ENCODE assay signal across 12 cellular contexts in the genomic region with DNA sequence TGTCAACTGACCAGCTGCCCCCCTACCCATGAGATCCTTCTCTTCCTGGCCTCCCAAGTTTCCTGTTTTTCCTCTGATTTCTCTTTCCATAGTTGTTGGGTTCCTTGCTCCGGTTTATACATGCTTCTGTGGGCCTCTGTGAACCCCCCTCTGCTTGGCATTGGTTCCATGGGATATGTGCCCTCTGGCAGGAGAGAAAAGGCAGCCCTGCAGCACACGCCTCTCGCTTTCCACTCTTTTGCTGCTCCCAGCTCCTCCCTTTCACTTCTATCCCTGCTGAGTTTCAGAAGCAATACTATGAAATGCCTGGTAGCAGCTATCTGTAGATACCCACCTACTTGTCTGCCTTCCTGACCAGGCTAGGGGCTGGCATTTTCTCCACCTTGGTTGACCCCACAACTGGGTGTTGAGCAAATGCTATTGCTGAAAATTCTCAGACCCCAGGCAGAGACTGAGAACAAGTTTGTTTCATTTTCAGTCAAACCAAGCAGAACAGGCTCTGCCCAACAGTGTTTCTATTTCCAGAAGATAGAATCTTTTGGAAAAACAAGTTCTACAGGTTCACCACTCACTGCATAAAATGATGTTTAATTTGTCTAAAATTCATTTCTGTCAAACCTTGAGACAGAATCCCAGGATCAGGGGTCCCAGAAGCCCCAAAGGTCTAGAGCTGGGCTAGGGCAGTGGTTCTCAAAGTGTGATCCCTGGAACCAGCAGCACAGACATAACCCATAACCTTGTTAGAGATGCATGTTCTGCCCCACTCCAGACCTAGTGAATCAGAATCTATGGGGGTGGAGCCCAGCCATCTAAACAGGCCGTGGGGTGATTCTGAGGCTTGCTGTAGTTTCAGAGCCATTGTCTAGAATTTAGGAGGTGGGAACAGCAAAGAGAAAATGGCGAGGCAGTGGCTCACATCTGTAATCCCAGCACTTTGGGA. TPM values are rescaled to one million over a fixed set of nuclear protein-coding genes. Genes with fewer than 3 reads are reported as not detected.
DNase-seq lines count a peak whose midpoint lies in the region; ATAC-seq and TF ChIP-seq lines count a peak whose summit lies in the region.
"Had no signal": no experiment of that assay in that cellular context is flagged by ENCODE, and none has a peak within 500 bp of the region (broad histone marks: within the 10 kb centered on the region; RNA-seq: fewer than 3 reads in every experiment).

No MANE protein-coding gene starts in this region.

- H2BK120ac ChIP-seq in IMR-90 (ENCODE audit: low read depth, low read length): no peak overlapping the region

- no peak overlapping the region for H3K4me2 ChIP-seq in IMR-90 (ENCODE audit: low read depth, low read length)
- H3K4me2 ChIP-seq in parathyroid adenoma (ENCODE audit: low read length): peak overlapping the region; percentile 93

- TF ChIP-seq CTCF in IMR-90 (conservative IDR thresholded peaks at IDR 0.05; ENCODE audit: low read depth, low read length): no peak
- no peak for TF ChIP-seq CTCF in dorsolateral prefrontal cortex (IDR thresholded peaks at IDR 0.05 in 54 of 56, conservative IDR thresholded peaks at IDR 0.05 in 2 of 56; ENCODE audit: low read depth in 1 of 56, partially characterized antibody in 56 of 56)
- no peak for TF ChIP-seq CTCF in parathyroid adenoma (IDR thresholded peaks at IDR 0.05)

- WGBS in IMR-90 (ENCODE audit: extremely low coverage in 2 of 2, insufficient read length in 1 of 2), 2 experiments: no CpG with 5 or more reads among the region's 5 CpGs

- TF ChIP-seq POLR2A in IMR-90 (IDR thresholded peaks at IDR 0.05; ENCODE audit: low read depth, low read length): no peak

- H2AK9ac ChIP-seq in IMR-90 (replicated peaks; ENCODE audit: low read depth, low read length, poor library complexity): no peak overlapping the region

- H3K9me1 ChIP-seq in IMR-90 (ENCODE audit: insufficient read depth, low read length): peaks cover 7% of the 10 kb centered on the region; the same call in 1 of the 2 replicates

- no peak overlapping the region for H3K9ac ChIP-seq in IMR-90 (ENCODE audit: low read depth, low read length)
- peak overlapping the region; percentile 22 for H3K9ac ChIP-seq in parathyroid adenoma

- no peak overlapping the region for H2BK5ac ChIP-seq in IMR-90 (ENCODE audit: low read depth, low read length, poor library complexity, severe bottlenecking)

- peaks cover 3% of the 10 kb centered on the region for H3K79me2 ChIP-seq in parathyroid adenoma

- BruUV-seq in IMR-90 (replicated peaks; lab: Mats Ljungman, UMichigan): no TSS peak

- no peak overlapping the region for H3K27ac ChIP-seq in IMR-90 (ENCODE audit: insufficient read depth, low read length)
- H3K27ac ChIP-seq in dorsolateral prefrontal cortex: peak overlapping the region in 55 of 59 donors; percentile 5 to 84 (median 58)
- H3K27ac ChIP-seq in parathyroid adenoma: peak overlapping the region; percentile 97
- H3K27ac ChIP-seq: neutrophil had no signal

- intact Hi-C loops in IMR-90 (cut with micrococcal nuclease): no loop called here
- intact Hi-C loops in dorsolateral prefrontal cortex (cut with DNase I): no loop called here

- H3K79me1 ChIP-seq in IMR-90 (ENCODE audit: low read depth in 1 of 2, low read length in 2 of 2): no peaks in the 10 kb centered on the region

- no peak overlapping the region for H3K18ac ChIP-seq in IMR-90 (ENCODE audit: low read depth, low read length)

- in situ Hi-C loops in IMR-90 (cut with MboI; ENCODE audit: low sequenced_read_pairs): no loop called here

- DNase-seq in AG08396 (ENCODE audit: low spot score) (peak; percentile 12), IMR-90 (no peak), dorsolateral prefrontal cortex (no peak), NAMALWA (ENCODE audit: low spot score) (no peak), RPMI8226 (no peak), NCI-H526 (lab: John Stamatoyannopoulos, UW) (no peak), ecto neural progenitor cell (ENCODE audit: low spot score) (no peak)
- DNase-seq: HCEC 1CT, hippocampal formation, NCI-H1694 treated with DMSO at 0.1 percent for 48 hours had no signal

- no peak overlapping the region for H2BK20ac ChIP-seq in IMR-90 (ENCODE audit: low read depth, low read length)

- no peak overlapping the region for H3K14ac ChIP-seq in IMR-90 (replicated peaks; ENCODE audit: low read depth, low read length)

- dilution Hi-C loops in IMR-90 (cut with HindIII; ENCODE audit: low sequenced_read_pairs, unreplicated experiment): no loop called here

- no peak overlapping the region for H3K4ac ChIP-seq in IMR-90 (ENCODE audit: low read depth, low read length)

- POLR2A ChIA-PET in IMR-90 (lab: Charles Lee; ENCODE audit: unreplicated experiment): no interaction called here

- no peak overlapping the region for H4K8ac ChIP-seq in IMR-90 (ENCODE audit: low read depth in 2 of 2, low read length in 2 of 2)

- H3K4me1 ChIP-seq in IMR-90 (ENCODE audit: control insufficient read depth, insufficient read depth, low read length) (peaks cover 4% of the 10 kb centered on the region), parathyroid adenoma (peaks cover 80% of the 10 kb centered on the region)

- no peak overlapping the region for H2AK5ac ChIP-seq in IMR-90 (ENCODE audit: low read depth, low read length)

- H3K27me3 ChIP-seq in IMR-90 (ENCODE audit: control insufficient read depth, insufficient read depth, low read length): no peaks in the 10 kb centered on the region
- H3K27me3 ChIP-seq in dorsolateral prefrontal cortex: no peaks in the 10 kb centered on the region
- H3K27me3 ChIP-seq in parathyroid adenoma (ENCODE audit: control insufficient read depth, insufficient read depth, low read length): no peaks in the 10 kb centered on the region
- H3K27me3 ChIP-seq: neutrophil had no signal

- CTCF ChIA-PET in IMR-90 (lab: Yijun Ruan, JAX): no interaction called here

- no peak overlapping the region for H2BK15ac ChIP-seq in IMR-90 (ENCODE audit: low read depth, low read length)

- H3K23ac ChIP-seq in IMR-90 (ENCODE audit: low read depth, low read length): no peak overlapping the region

- H3K36me3 ChIP-seq in IMR-90 (ENCODE audit: control insufficient read depth, insufficient read depth, low read length) (peaks cover 17% of the 10 kb centered on the region), parathyroid adenoma (ENCODE audit: control insufficient read depth, insufficient read depth, low read length) (no peaks in the 10 kb centered on the region)

- no peak overlapping the region for H4K5ac ChIP-seq in IMR-90 (ENCODE audit: low read depth, low read length)

- TF ChIP-seq RAD21 in IMR-90 (IDR thresholded peaks at IDR 0.05; ENCODE audit: low read length): no peak

- no peaks in the 10 kb centered on the region; the same call in 1 of the 2 replicates for H4K20me1 ChIP-seq in IMR-90 (ENCODE audit: insufficient read depth, low read length)

- H3K56ac ChIP-seq in IMR-90 (ENCODE audit: extremely low read depth, insufficient read depth, low read length): no peak overlapping the region

- ATAC-seq in IMR-90 (ENCODE audit: low read depth): peak; percentile 49

- no peaks in the 10 kb centered on the region for H3K9me3 ChIP-seq in IMR-90 (ENCODE audit: control insufficient read depth, insufficient read depth, low read length)
- no peaks in the 10 kb centered on the region for H3K9me3 ChIP-seq in parathyroid adenoma (ENCODE audit: control insufficient read depth, low read length)
- H3K9me3 ChIP-seq: neutrophil had no signal

- H3K4me3 ChIP-seq in IMR-90 (ENCODE audit: insufficient read depth, low read depth, low read length): no peak overlapping the region
- peak overlapping the region in 2 of 59 donors; percentile 6 to 22 for H3K4me3 ChIP-seq in dorsolateral prefrontal cortex
- peak overlapping the region; percentile 62 for H3K4me3 ChIP-seq in parathyroid adenoma (ENCODE audit: low read depth, low read length)

- H2AFZ ChIP-seq in IMR-90 (replicated peaks; ENCODE audit: low read length, poor library complexity) (no peak overlapping the region), parathyroid adenoma (peak overlapping the region; percentile 21)

- no peak overlapping the region for H4K91ac ChIP-seq in IMR-90 (ENCODE audit: insufficient read depth, low read depth, low read length)

TF ChIP-seq in IMR-90, 13 proteins besides CTCF, POLR2A, EP300 and RAD21 (continues in another document):
- TF ChIP-seq, protein P1, sequence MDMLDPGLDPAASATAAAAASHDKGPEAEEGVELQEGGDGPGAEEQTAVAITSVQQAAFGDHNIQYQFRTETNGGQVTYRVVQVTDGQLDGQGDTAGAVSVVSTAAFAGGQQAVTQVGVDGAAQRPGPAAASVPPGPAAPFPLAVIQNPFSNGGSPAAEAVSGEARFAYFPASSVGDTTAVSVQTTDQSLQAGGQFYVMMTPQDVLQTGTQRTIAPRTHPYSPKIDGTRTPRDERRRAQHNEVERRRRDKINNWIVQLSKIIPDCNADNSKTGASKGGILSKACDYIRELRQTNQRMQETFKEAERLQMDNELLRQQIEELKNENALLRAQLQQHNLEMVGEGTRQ (IDR thresholded peaks at IDR 0.05; ENCODE audit: low read depth, low read length): no peak
- TF ChIP-seq SMC3 (IDR thresholded peaks at IDR 0.05; ENCODE audit: low read depth, low read length) (no peak), MAZ (IDR thresholded peaks at IDR 0.05; ENCODE audit: borderline replicate concordance, low read depth, low read length) (no peak), MAFK (IDR thresholded peaks at IDR 0.05; ENCODE audit: low read depth, low read length) (no peak), RCOR1 (IDR thresholded peaks at IDR 0.05; ENCODE audit: insufficient replicate concordance, low read length) (no peak)

RNA-seq across cellular contexts. Expression of a gene that starts 13.4 kb away (rescaled TPM):
- total RNA-seq in IMR-90 (2012; rRNA removed) (53.3 and 79.9 TPM in 2 replicates), dorsolateral prefrontal cortex (10 to 100 TPM; 11.3 to 75.2 (median 31.8) TPM)
- polyA plus RNA-seq in IMR-90 (2012; rRNA removed): 98.3 and 122 TPM in 2 replicates
- polyA plus RNA-seq in IMR-90 (2012; cell fraction: cytosol; rRNA removed): 106 and 143 TPM in 2 replicates
- polyA plus RNA-seq in IMR-90 (2012; cell fraction: nucleus; rRNA removed; ENCODE audit: low replicate concordance): 43.3 and 75.0 TPM in 2 replicates

RNA-seq across cellular contexts. Expression of a gene that starts 21.7 kb away (rescaled TPM):
- total RNA-seq in IMR-90 (2012; rRNA removed) (0.36 TPM in 1 of 2 replicates, not detected in the other), dorsolateral prefrontal cortex (10 to 100 TPM in 2 of 120 experiments, 1 to 10 TPM in 117, under 1 TPM in 1; 0.96 to 14.2 (median 3.5) TPM)
- 0.32 and 0.37 TPM in 2 replicates for polyA plus RNA-seq in IMR-90 (2012; rRNA removed)
- polyA plus RNA-seq in IMR-90 (2012; cell fraction: cytosol; rRNA removed): 0.16 TPM in 1 of 2 replicates, not detected in the other
- 1.0 and 1.2 TPM in 2 replicates for polyA plus RNA-seq in IMR-90 (2012; cell fraction: nucleus; rRNA removed; ENCODE audit: low replicate concordance)

RNA-seq across cellular contexts. Expression of a gene that starts 42.2 kb away (rescaled TPM):
- 10.8 and 13.1 TPM in 2 replicates for total RNA-seq in IMR-90 (2012; rRNA removed)
- polyA plus RNA-seq in IMR-90 (2012; rRNA removed): 19.2 and 20.7 TPM in 2 replicates
- polyA plus RNA-seq in IMR-90 (2012; cell fraction: cytosol; rRNA removed): 6.6 and 7.8 TPM in 2 replicates
- polyA plus RNA-seq in IMR-90 (2012; cell fraction: nucleus; rRNA removed; ENCODE audit: low replicate concordance): 72.0 and 88.6 TPM in 2 replicates
- total RNA-seq in dorsolateral prefrontal cortex: 10 to 100 TPM; 17.1 to 43.7 (median 29.2) TPM

RNA-seq across cellular contexts. Expression of a gene that starts 42.5 kb away (rescaled TPM):
- total RNA-seq in IMR-90 (2012; rRNA removed) (25.0 and 32.3 TPM in 2 replicates), dorsolateral prefrontal cortex (10 to 100 TPM; 19.8 to 54.2 (median 39.0) TPM)
- 22.8 and 25.6 TPM in 2 replicates for polyA plus RNA-seq in IMR-90 (2012; rRNA removed)
- 12.7 and 18.2 TPM in 2 replicates for polyA plus RNA-seq in IMR-90 (2012; cell fraction: cytosol; rRNA removed)
- 30.4 and 42.7 TPM in 2 replicates for polyA plus RNA-seq in IMR-90 (2012; cell fraction: nucleus; rRNA removed; ENCODE audit: low replicate concordance)
